11 cellular contexts compared by ENCODE assay signal in genomic region chr2:10284108-10284870, GRCh38. TPM values are rescaled to one million over a fixed set of nuclear protein-coding genes. Genes with fewer than 3 reads are reported as not detected.
DNase-seq lines count a peak whose midpoint lies in the region; ATAC-seq, FAIRE-seq and TF ChIP-seq lines count a peak whose summit lies in the region.
"Had no signal": no experiment of that assay in that cellular context is flagged by ENCODE, and none has a peak within 500 bp of the region (broad histone marks: within the 10 kb centered on the region; RNA-seq: fewer than 3 reads in every experiment).

No MANE protein-coding gene starts in this region.

- peaks cover 24% of the 10 kb centered on the region for H3K4me1 ChIP-seq in left ventricle myocardium inferior
- peaks cover 0 to 8% (median 4%) of the 10 kb centered on the region in 4 experiments; a peak in 5 of 7 replicates for H3K4me1 ChIP-seq in H1 (replicated peaks in 1 of 4; ENCODE audit: control insufficient read depth in 3 of 4, insufficient read depth in 4 of 4, low read length in 3 of 4)
- peaks cover 13 to 17% of the 10 kb centered on the region in 2 donors for H3K4me1 ChIP-seq in neuronal stem cell (ENCODE audit: control insufficient read depth in 2 of 2, insufficient read depth in 1 of 2, low read depth in 1 of 2, low read length in 2 of 2)
- H3K4me1 ChIP-seq in transverse colon = peaks cover 10 to 18% (median 15%) of the 10 kb centered on the region in 4 donors

- H3K56ac ChIP-seq in H1 (replicated peaks; ENCODE audit: insufficient read length, low read depth, low read length) = no peak overlapping the region

- H2BK120ac ChIP-seq in H1 (replicated peaks; ENCODE audit: low read depth, low read length) (no peak overlapping the region), neuronal stem cell (ENCODE audit: low read depth, low read length) (no peak overlapping the region)

- no peak for DNase-seq in left ventricle myocardium inferior
- DNase-seq in Right ventricle myocardium inferior (ENCODE audit: missing footprints) = no peak
- no peak for DNase-seq in H1 (ENCODE audit: low read depth in 1 of 2, low spot score in 2 of 2)
- no peak for DNase-seq in neuronal stem cell (ENCODE audit: low spot score)
- no peak for DNase-seq in GM12892 (ENCODE audit: insufficient read length)
- DNase-seq in transverse colon = no peak
- DNase-seq in SIG-M5 (lab: John Stamatoyannopoulos, UW) = no peak
- DNase-seq in GM13977 (ENCODE audit: low spot score) = no peak
- DNase-seq: effector CD8-positive, alpha-beta T cell; NCI-H1436 had no signal

- peak overlapping the region; percentile 66 for H3K27ac ChIP-seq in left ventricle myocardium inferior (replicated peaks)
- no peak overlapping the region for H3K27ac ChIP-seq in H1 (ENCODE audit: low read depth, low read length)
- H3K27ac ChIP-seq in neuronal stem cell (replicated peaks; ENCODE audit: low read length) = no peak overlapping the region
- H3K27ac ChIP-seq in transverse colon = no peak overlapping the region

- no peaks in the 10 kb centered on the region for H3K27me3 ChIP-seq in left ventricle myocardium inferior (ENCODE audit: low read depth)
- H3K27me3 ChIP-seq in H1 (replicated peaks in 1 of 4; ENCODE audit: control insufficient read depth in 3 of 4, extremely low read depth in 1 of 4, insufficient read depth in 3 of 4, low read length in 3 of 4) = no peaks in the 10 kb centered on the region; a peak in 1 of 7 replicates
- peaks cover 0 to 11% (median 1%) of the 10 kb centered on the region in 3 experiments for H3K27me3 ChIP-seq in neuronal stem cell (ENCODE audit: control insufficient read depth in 3 of 3, insufficient read depth in 3 of 3, low read depth in 1 of 3, low read length in 3 of 3)
- no peaks in the 10 kb centered on the region for H3K27me3 ChIP-seq in transverse colon

- H3K79me2 ChIP-seq in H1 (ENCODE audit: control insufficient read depth in 1 of 2, insufficient read depth in 2 of 2, low read length in 2 of 2) = no peaks in the 10 kb centered on the region

- H3K9me3 ChIP-seq in left ventricle myocardium inferior (replicated peaks) (no peaks in the 10 kb centered on the region), H1 (ENCODE audit: insufficient read depth in 2 of 2, low read depth in 1 of 2, low read length in 1 of 2) (no peaks in the 10 kb centered on the region), neuronal stem cell (replicated peaks in 1 of 2; ENCODE audit: control insufficient read depth in 2 of 2, insufficient read depth in 1 of 2, low read depth in 1 of 2, low read length in 2 of 2) (peaks cover 0 to 3% of the 10 kb centered on the region in 2 donors), transverse colon (no peaks in the 10 kb centered on the region)

- POLR2A ChIA-PET in H1 (lab: Charles Lee; ENCODE audit: partially characterized antibody) = interaction anchor here (0.7 to 1.2 kb wide), 2 partner anchors 10 to 212 kb away, joined by 3 read pairs; no protein-coding TSS in a partner anchor

- H2AK5ac ChIP-seq in H1 (ENCODE audit: low read depth, low read length) (no peak overlapping the region), neuronal stem cell (ENCODE audit: low read depth, low read length) (peak overlapping the region; percentile 33)

- H4K91ac ChIP-seq in H1 (replicated peaks; ENCODE audit: insufficient read length, low read length) = no peak overlapping the region
- no peak overlapping the region for H4K91ac ChIP-seq in neuronal stem cell (ENCODE audit: low read depth, low read length, poor library complexity)

- H3K9ac ChIP-seq in H1 (replicated peaks in 1 of 4; ENCODE audit: extremely low read depth in 1 of 4, low read depth in 3 of 4, low read length in 3 of 4) = no peak overlapping the region
- peak overlapping the region; percentile 2 for H3K9ac ChIP-seq in neuronal stem cell (ENCODE audit: low read depth, low read length, poor library complexity)

- no peak overlapping the region for H3K4me2 ChIP-seq in H1 (ENCODE audit: insufficient read depth in 1 of 2, low read depth in 2 of 2, low read length in 2 of 2)
- H3K4me2 ChIP-seq in neuronal stem cell (ENCODE audit: insufficient read depth, low read length, poor library complexity, severe bottlenecking) = no peak overlapping the region

- H2BK12ac ChIP-seq in H1 (ENCODE audit: low read depth, low read length) = 0 out of 2 replicates have a peak overlapping the region, but pooled peaks have one; percentile 60
- H2BK12ac ChIP-seq in neuronal stem cell (ENCODE audit: low read length) = peak overlapping the region; percentile 95

- no peak for TF ChIP-seq CTCF in left ventricle myocardium inferior (IDR thresholded peaks at IDR 0.05; ENCODE audit: borderline replicate concordance)
- TF ChIP-seq CTCF in H1 (IDR thresholded peaks at IDR 0.05; ENCODE audit: control extremely low read depth in 1 of 3, insufficient read depth in 1 of 3, low read depth in 1 of 3, low read length in 3 of 3) = 0 out of 4 replicates have a peak, but pooled peaks of 1 of the 3 experiments have one; percentile 2
- no peak for TF ChIP-seq CTCF in transverse colon (IDR thresholded peaks at IDR 0.05)
- no peak for TF ChIP-seq CTCF in GM13977 (IDR thresholded peaks at IDR 0.05; ENCODE audit: extremely low read depth, insufficient read depth, missing control alignments)

- CTCF ChIA-PET in H1 (lab: Charles Lee; ENCODE audit: partially characterized antibody) = interaction anchor here (0.8 to 6.2 kb wide), 13 partner anchors 11 to 187 kb away, joined by 3 to 48 read pairs (median 4); partner anchors contain the start of gene HPCAL1

- WGBS in H1 (ENCODE audit: extremely low coverage in 1 of 2, insufficient coverage in 1 of 2, insufficient read length in 1 of 2, insufficient replicate concordance in 2 of 2, low coverage in 1 of 2, low lambda C conversion rate in 2 of 2, missing lambda C conversion rate in 1 of 2), 2 experiments = 95% methylated on average over 14 of the region's 16 CpGs; no CpG with 5 or more reads in 1 of the 2 experiments
- no CpG with 5 or more reads among the region's 16 CpGs for WGBS in neuronal stem cell (ENCODE audit: extremely low coverage in 2 of 2, insufficient read length in 2 of 2, insufficient replicate concordance in 1 of 2), 2 donors
- 95 to 100% methylated on average over 1 to 14 of the region's 16 CpGs for whole genome bisulfite sequencing in transverse colon (ENCODE audit: low coverage in 1 of 2), 2 donors

- in situ Hi-C loops in transverse colon (cut with MboI; ENCODE audit: low pct_ligation_motif_present in 1 of 4, low pct_unique_long_range_greater_than_20kb in 1 of 4, low sequenced_read_pairs in 3 of 4) = loop anchor here in 1 of 4 donors (25.0 kb wide), 1 partner anchor 128 kb away; no protein-coding TSS in a partner anchor
- in situ Hi-C loops in GM13977 (cut with MboI; ENCODE audit: low pct_unique_long_range_greater_than_20kb, low sequenced_read_pairs, unreplicated experiment) = no loop called here

- H3K23ac ChIP-seq in H1 (ENCODE audit: insufficient read length) (no peak overlapping the region), neuronal stem cell (ENCODE audit: low read depth, low read length, poor library complexity) (peak overlapping the region; percentile 34)

- 0 out of 2 replicates have a peak overlapping the region, but pooled peaks have one; percentile 72 for H2BK15ac ChIP-seq in H1 (ENCODE audit: low read length)
- peak overlapping the region; percentile 99 for H2BK15ac ChIP-seq in neuronal stem cell (ENCODE audit: low read length)

- H2BK5ac ChIP-seq in H1 (ENCODE audit: low read depth, low read length) = no peak overlapping the region
- peak overlapping the region; percentile 19 for H2BK5ac ChIP-seq in neuronal stem cell (ENCODE audit: low read length)

- H3K4ac ChIP-seq in H1 (replicated peaks; ENCODE audit: insufficient read length, low read depth, low read length) = no peak overlapping the region
- H3K4ac ChIP-seq in neuronal stem cell (ENCODE audit: low read length) = no peak overlapping the region

- H3K14ac ChIP-seq in H1 (ENCODE audit: insufficient read length) (no peak overlapping the region), neuronal stem cell (ENCODE audit: low read length) (no peak overlapping the region)

- TF ChIP-seq EP300 in H1 (IDR thresholded peaks at IDR 0.05; ENCODE audit: borderline replicate concordance in 1 of 2, low read depth in 2 of 2, low read length in 2 of 2) = no peak
- TF ChIP-seq EP300 in transverse colon (IDR thresholded peaks at IDR 0.05; ENCODE audit: low read depth) = no peak

- H3K23me2 ChIP-seq in H1 (ENCODE audit: low read depth, low read length) = no peaks in the 10 kb centered on the region

- ATAC-seq in Right ventricle myocardium inferior = no peak

- no peak overlapping the region for H4K8ac ChIP-seq in H1 (ENCODE audit: extremely low read depth, insufficient read depth, low read length)
- H4K8ac ChIP-seq in neuronal stem cell (ENCODE audit: low read depth, low read length) = no peak overlapping the region

- FAIRE-seq in H1 (lab: Jason Lieb, UNC) (no peak), GM12892 (lab: Jason Lieb, UNC) (no peak)
- FAIRE-seq: GM12891 had no signal

- H2BK20ac ChIP-seq in H1 (ENCODE audit: low read length) = no peak overlapping the region; the same call in 1 of the 2 replicates

- no peak overlapping the region for H3K18ac ChIP-seq in H1 (ENCODE audit: extremely low read depth, low read length)
- H3K18ac ChIP-seq in neuronal stem cell (ENCODE audit: low read length) = peak overlapping the region; percentile 24

- no peak overlapping the region for H2AFZ ChIP-seq in H1 (ENCODE audit: low read length)
- no peak overlapping the region for H2AFZ ChIP-seq in neuronal stem cell (ENCODE audit: low read length)

- no peaks in the 10 kb centered on the region for H4K20me1 ChIP-seq in H1 (replicated peaks in 1 of 2; ENCODE audit: control insufficient read depth in 1 of 2, insufficient read depth in 2 of 2, low read length in 2 of 2)

- no peak overlapping the region for H3K4me3 ChIP-seq in left ventricle myocardium inferior
- no peak overlapping the region for H3K4me3 ChIP-seq in H1 (ENCODE audit: extremely low read depth in 1 of 4, insufficient read depth in 2 of 4, low read depth in 3 of 4, low read length in 4 of 4)
- peak overlapping the region in 1 of 2 donors; percentile 22 for H3K4me3 ChIP-seq in neuronal stem cell (ENCODE audit: low read length in 2 of 2)
- H3K4me3 ChIP-seq in transverse colon = no peak overlapping the region

- intact Hi-C loops in left ventricle myocardium inferior (cut with micrococcal nuclease) = no loop called here
- intact Hi-C loops in Right ventricle myocardium inferior (cut with DNase I) = no loop called here
- intact Hi-C loops in transverse colon (cut with DNase I; ENCODE audit: low total_unique reads) = loop anchor here (5.0 kb wide), 1 partner anchor 128 kb away; no protein-coding TSS in a partner anchor

- TF ChIP-seq RAD21 in H1 (IDR thresholded peaks at IDR 0.05 in 1 of 2, conservative IDR thresholded peaks at IDR 0.05 in 1 of 2; ENCODE audit: low read depth in 2 of 2, low read length in 2 of 2) = peak in 1 of 2 experiments; percentile 31; a peak in 2 of 4 replicates

- H3K79me1 ChIP-seq in H1 (ENCODE audit: low read depth, low read length) (no peaks in the 10 kb centered on the region), neuronal stem cell (ENCODE audit: low read depth, low read length) (peaks cover 2% of the 10 kb centered on the region)

- TF ChIP-seq POLR2A in H1 (IDR thresholded peaks at IDR 0.05; ENCODE audit: control extremely low read depth in 1 of 2, low read depth in 2 of 2, low read length in 2 of 2) (no peak), GM12892 (IDR thresholded peaks at IDR 0.05; ENCODE audit: low read depth, low read length) (no peak), transverse colon (IDR thresholded peaks at IDR 0.05) (no peak)

- H4K5ac ChIP-seq in H1 (ENCODE audit: insufficient read length, low read depth, low read length) = no peak overlapping the region

- no peaks in the 10 kb centered on the region for H3K36me3 ChIP-seq in left ventricle myocardium inferior
- no peaks in the 10 kb centered on the region for H3K36me3 ChIP-seq in H1 (ENCODE audit: control insufficient read depth in 2 of 4, insufficient read depth in 4 of 4, low read length in 3 of 4)
- no peaks in the 10 kb centered on the region for H3K36me3 ChIP-seq in neuronal stem cell (replicated peaks in 1 of 2; ENCODE audit: control insufficient read depth in 2 of 2, insufficient read depth in 2 of 2, low read length in 2 of 2)
- no peaks in the 10 kb centered on the region for H3K36me3 ChIP-seq in transverse colon

RNA-seq across cellular contexts. Expression of gene HPCAL1, which starts 18.4 kb away (rescaled TPM):
- 29.4 TPM for total RNA-seq in left ventricle myocardium inferior
- 41.9 TPM for total RNA-seq in Right ventricle myocardium inferior
- total RNA-seq in H1 (2021; fragmentation: NEBNext Ultra II Directional; extraction: Animal tissue kit (Norgen Biotek cat#: 25700)) = 8.6 and 8.7 TPM in 2 replicates
- polyA plus RNA-seq in H1 (2011; rRNA removed) = 5.8 and 11.5 TPM in 2 replicates
- 5.9 TPM for polyA plus RNA-seq in H1 (2011; cell fraction: cytosol; rRNA removed)
- 9.7 TPM for polyA plus RNA-seq in H1 (2011; cell fraction: nucleus; rRNA removed)
- 4.4 to 8.2 TPM (median 6.6 TPM) in 4 replicates for polyA plus RNA-seq in H1 (2012, experiment 1 of 2)
- polyA plus RNA-seq in H1 (2012, experiment 2 of 2) = 6.9 TPM
- 7.8 TPM for polyA plus RNA-seq in H1 (2013, experiment 1 of 2)
- polyA plus RNA-seq in H1 (2013, experiment 2 of 2) = 8.1 TPM
- polyA minus RNA-seq in H1 (2011; rRNA and poly(A)+ RNA removed) = 2.1 and 2.6 TPM in 2 replicates
- polyA minus RNA-seq in H1 (2011; cell fraction: cytosol; rRNA and poly(A)+ RNA removed) = 4.3 TPM
- polyA minus RNA-seq in H1 (2011; cell fraction: nucleus; rRNA and poly(A)+ RNA removed) = 3.9 TPM
- polyA plus RNA-seq in neuronal stem cell (2013, experiment 1 of 2) = 10.7 TPM
- 9.6 TPM for polyA plus RNA-seq in neuronal stem cell (2013, experiment 2 of 2)
- polyA plus RNA-seq in GM12892 (2012; ENCODE audit: missing spikeins) = 4.1 TPM
- 100 to 1,000 TPM in 3 of 4 donors, 10 to 100 TPM in 1; 88.9 to 221 (median 129) TPM for total RNA-seq in transverse colon
